In genomic region chr17:74368341-74369152, GRCh38 we compare ENCODE assay signal across 8 cellular contexts. TPM values are rescaled to one million over a fixed set of nuclear protein-coding genes. Genes with fewer than 3 reads are reported as not detected.
DNase-seq lines count a peak whose midpoint lies in the region; ATAC-seq and TF ChIP-seq lines count a peak whose summit lies in the region.

No MANE protein-coding gene starts in this region.

- H3K27me3 Mint-ChIP-seq in CD8-positive, alpha-beta T cell (ENCODE audit: low read depth) = peaks cover 5% of the 10 kb centered on the region
- H3K27me3 Mint-ChIP-seq in osteocyte (ENCODE audit: unreplicated experiment) = peaks cover under 1% of the 10 kb centered on the region

- CTCF ChIA-PET in CD8-positive, alpha-beta T cell (lab: Charles Lee) = interaction anchor here (0.5 to 7.8 kb wide), 57 partner anchors 8 to 402 kb away, joined by 3 to 97 read pairs (median 4); partner anchors contain the start of genes CD300LD and KIF19

- H3K36me3 Mint-ChIP-seq in CD8-positive, alpha-beta T cell = no peaks in the 10 kb centered on the region
- H3K36me3 Mint-ChIP-seq in osteocyte (ENCODE audit: unreplicated experiment) = no peaks in the 10 kb centered on the region

- 50 to 100% methylated on average over 1 to 14 of the region's 14 CpGs for WGBS in testis, 2 donors

- intact Hi-C loops in CD8-positive, alpha-beta T cell (cut with DNase I, micrococcal nuclease) = loop anchor here (1.0 to 5.0 kb wide), 5 partner anchors 89 to 234 kb away; no protein-coding TSS in a partner anchor
- intact Hi-C loops in testis (cut with DNase I; ENCODE audit: low total_unique reads) = loop anchor here (10.0 kb wide), 1 partner anchor 164 kb away; the partner anchor contains the start of gene RPL38

- no peak for TF ChIP-seq POLR2A in testis (IDR thresholded peaks at IDR 0.05)

- POLR2A ChIA-PET in CD8-positive, alpha-beta T cell (lab: Charles Lee) = interaction anchor here (1.2 to 2.1 kb wide), 2 partner anchors 11 to 164 kb away, joined by 3 to 5 read pairs; no protein-coding TSS in a partner anchor

- no peaks in the 10 kb centered on the region for H3K27me3 ChIP-seq in CD8-positive, alpha-beta T cell (ENCODE audit: insufficient read depth, low read length)
- H3K27me3 ChIP-seq in foreskin keratinocyte (peaks cover 3% of the 10 kb centered on the region), testis (no peaks in the 10 kb centered on the region)

- peak overlapping the region; percentile 3 for H3K4me3 ChIP-seq in CD8-positive, alpha-beta T cell (ENCODE audit: low read depth, low read length)
- no peak overlapping the region for H3K4me3 ChIP-seq in testis

- H3K4me1 ChIP-seq in CD8-positive, alpha-beta T cell (ENCODE audit: insufficient read depth, low read length) = peaks cover 16% of the 10 kb centered on the region
- H3K4me1 ChIP-seq in foreskin keratinocyte (no peaks in the 10 kb centered on the region), testis (peaks cover 3% of the 10 kb centered on the region)

- H3K36me3 ChIP-seq in CD8-positive, alpha-beta T cell (ENCODE audit: insufficient read depth, low read length) = no peaks in the 10 kb centered on the region
- H3K36me3 ChIP-seq in testis (ENCODE audit: low read depth, missing control alignments) = no peaks in the 10 kb centered on the region

- no peaks in the 10 kb centered on the region for H3K9me3 Mint-ChIP-seq in CD8-positive, alpha-beta T cell
- H3K9me3 Mint-ChIP-seq in osteocyte (ENCODE audit: unreplicated experiment) = no peaks in the 10 kb centered on the region

- DNase-seq in CD8-positive, alpha-beta T cell = peak; percentile 49 to 84 (median 66)
- peak; percentile 75 for DNase-seq in HK-2 (ENCODE audit: unreplicated experiment)
- DNase-seq in SHP77 treated with DMSO at 0.1 percent for 48 hours (lab: John Stamatoyannopoulos, UW) = peak; percentile 34
- DNase-seq in activated gamma-delta T cell treated with anti-CD3 and anti-CD28 coated beads, Interleukin-2, amount 50 U/mL, for 16 hours (ENCODE audit: low read depth) = peak; percentile 64
- DNase-seq in foreskin keratinocyte = peak in 1 of 2 donors; percentile 31
- no peak for DNase-seq in osteocyte (ENCODE audit: extremely low spot score, unreplicated experiment)
- DNase-seq in testis = peak; percentile 86

- peak; percentile 83 for ATAC-seq in CD8-positive, alpha-beta T cell
- ATAC-seq in foreskin keratinocyte (peak; percentile 71), GM18511 (IDR thresholded peaks at IDR 0.05; ENCODE audit: unreplicated experiment) (no peak)

- no peaks in the 10 kb centered on the region for H3K9me3 ChIP-seq in CD8-positive, alpha-beta T cell (ENCODE audit: low read length)
- H3K9me3 ChIP-seq in testis = no peaks in the 10 kb centered on the region

- no peak overlapping the region for H3K27ac Mint-ChIP-seq in CD8-positive, alpha-beta T cell
- no peak overlapping the region for H3K27ac Mint-ChIP-seq in osteocyte (ENCODE audit: unreplicated experiment)

- H3K4me3 Mint-ChIP-seq in CD8-positive, alpha-beta T cell = peak overlapping the region; percentile 54
- no peak overlapping the region for H3K4me3 Mint-ChIP-seq in osteocyte (ENCODE audit: unreplicated experiment)

- TF ChIP-seq CTCF in CD8-positive, alpha-beta T cell (IDR thresholded peaks at IDR 0.05) = peak; percentile 85
- TF ChIP-seq CTCF in foreskin keratinocyte (conservative IDR thresholded peaks at IDR 0.05) = peak; percentile 92
- peak; percentile 85 for TF ChIP-seq CTCF in osteocyte (IDR thresholded peaks at IDR 0.05)
- TF ChIP-seq CTCF in testis (IDR thresholded peaks at IDR 0.05) = peak; percentile 75 to 98 (median 89)

- H3K4me1 Mint-ChIP-seq in CD8-positive, alpha-beta T cell (ENCODE audit: low read depth) = peaks cover 12% of the 10 kb centered on the region
- H3K4me1 Mint-ChIP-seq in osteocyte (ENCODE audit: unreplicated experiment) = no peaks in the 10 kb centered on the region

- no peak overlapping the region for H3K27ac ChIP-seq in CD8-positive, alpha-beta T cell (ENCODE audit: low read depth, low read length)
- H3K27ac ChIP-seq in foreskin keratinocyte = no peak overlapping the region
- H3K27ac ChIP-seq in testis = no peak overlapping the region

RNA-seq across cellular contexts. Expression of gene GPR142, which starts 1.2 kb away (rescaled TPM):
- not detected for total RNA-seq in CD8-positive, alpha-beta T cell
- total RNA-seq in foreskin keratinocyte (not detected in 2 replicates), osteocyte (not detected in 2 replicates), testis (under 1 TPM; 0.55 to 0.87 TPM)
- polyA plus RNA-seq in foreskin keratinocyte (not detected in 2 replicates), testis (ENCODE audit: insufficient read depth, low read depth, low replicate concordance) (0.51 TPM)

RNA-seq across cellular contexts. Expression of gene BTBD17, which starts 6.9 kb away (rescaled TPM):
- total RNA-seq in CD8-positive, alpha-beta T cell = not detected
- total RNA-seq in foreskin keratinocyte = not detected in 2 replicates
- not detected in 2 replicates for polyA plus RNA-seq in foreskin keratinocyte
- total RNA-seq in osteocyte = not detected in 2 replicates
- total RNA-seq in testis = 1 to 10 TPM in 1 of 2 donors, under 1 TPM in 1; 0.79 to 1.2 TPM
- polyA plus RNA-seq in testis (ENCODE audit: insufficient read depth, low read depth, low replicate concordance) = not detected

RNA-seq across cellular contexts. Expression of gene KIF19, which starts 42.5 kb away (rescaled TPM):
- under 1 TPM; 0.64 to 0.98 TPM for total RNA-seq in CD8-positive, alpha-beta T cell
- total RNA-seq in foreskin keratinocyte = 0.03 and 0.04 TPM in 2 replicates
- polyA plus RNA-seq in foreskin keratinocyte = 0.02 and 0.03 TPM in 2 replicates
- total RNA-seq in osteocyte = not detected in 2 replicates
- 1 to 10 TPM; 3.0 to 3.3 TPM for total RNA-seq in testis
- polyA plus RNA-seq in testis (ENCODE audit: insufficient read depth, low read depth, low replicate concordance) = 2.0 TPM
